10 cellular contexts compared by ENCODE assay signal in the genomic region with DNA sequence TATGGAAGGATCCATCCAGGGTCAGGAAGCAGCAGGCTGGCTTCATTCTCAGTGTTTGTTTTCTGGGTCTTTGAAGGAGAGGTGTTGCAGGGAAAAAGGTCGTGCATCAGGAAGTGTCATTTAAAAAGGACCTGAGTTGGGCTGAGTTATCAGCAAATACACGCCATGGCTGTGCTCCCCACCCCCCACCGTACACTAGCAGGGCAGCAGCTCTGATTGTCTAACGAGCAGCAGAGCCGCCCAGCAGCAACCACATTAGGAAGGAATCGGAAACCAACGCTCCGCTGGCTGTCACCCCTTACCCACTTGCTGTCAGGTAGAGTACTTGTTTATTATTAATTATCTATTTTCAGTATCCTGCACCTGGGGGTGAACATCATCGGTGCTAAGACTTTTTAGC.
A peak's percentile ranks its signal among the peaks of the same experiment; 100 is the strongest.
DNase-seq lines count a peak whose midpoint lies in the region; ATAC-seq, FAIRE-seq and TF ChIP-seq lines count a peak whose summit lies in the region.
"Had no signal": no experiment of that assay in that cellular context is flagged by ENCODE, and none has a peak within 500 bp of the region (broad histone marks: within the 10 kb centered on the region; RNA-seq: fewer than 3 reads in every experiment).

No MANE protein-coding gene starts in this region.

- no peak for TF ChIP-seq EP300 in HepG2 (IDR thresholded peaks at IDR 0.05; ENCODE audit: low read depth in 2 of 2, low read length in 2 of 2)
- no peak for TF ChIP-seq EP300 in HepG2 (CRISPR knock-in tag; IDR thresholded peaks at IDR 0.05; ENCODE audit: borderline replicate concordance)

- TF ChIP-seq CTCF in omental fat pad (IDR thresholded peaks at IDR 0.05) (no peak), HepG2 (CRISPR knock-in tag; IDR thresholded peaks at IDR 0.05) (no peak)

- peaks cover 19 to 23% of the 10 kb centered on the region in 2 donors for H3K4me1 ChIP-seq in naive thymus-derived CD4-positive, alpha-beta T cell (ENCODE audit: control insufficient read depth in 2 of 2, insufficient read depth in 2 of 2, low read length in 2 of 2)
- peaks cover 8% of the 10 kb centered on the region; the same call in 1 of the 2 replicates for H3K4me1 ChIP-seq in HepG2 (ENCODE audit: insufficient read depth, low read length)

- WGBS in HepG2 (ENCODE audit: low lambda C conversion rate) = 14% methylated on average over 7 of the region's 9 CpGs

- H4K20me1 ChIP-seq in HepG2 (ENCODE audit: insufficient read depth, low read length) = no peaks in the 10 kb centered on the region

- DNase-seq in naive thymus-derived CD4-positive, alpha-beta T cell = peak in 1 of 9 donors; percentile 5
- DNase-seq in omental fat pad (ENCODE audit: low spot score) (no peak), HepG2 (ENCODE audit: low spot score) (no peak), NOMO-1 treated with DMSO at 0.1 percent for 48 hours (lab: John Stamatoyannopoulos, UW; ENCODE audit: unreplicated experiment) (no peak)
- no peak for DNase-seq in stimulated activated naive CD4-positive, alpha-beta T cell treated with Interleukin-2 at 50 U/mL for 16 hours (lab: John Stamatoyannopoulos, UW)
- DNase-seq: activated gamma-delta T cell treated with Interleukin-2 at 50 U/mL for 16 hours, occipital lobe had no signal

- no peaks in the 10 kb centered on the region for H3K27me3 ChIP-seq in naive thymus-derived CD4-positive, alpha-beta T cell (ENCODE audit: control insufficient read depth in 2 of 2, insufficient read depth in 2 of 2, low read length in 2 of 2)
- peaks cover 4 to 16% of the 10 kb centered on the region in 2 experiments; a peak in 3 of 5 replicates for H3K27me3 ChIP-seq in HepG2 (ENCODE audit: control insufficient read depth in 1 of 2, insufficient read depth in 2 of 2, low read length in 2 of 2)

- in situ Hi-C loops in HepG2 (cut with HindIII; ENCODE audit: extremely low pct_ligation_motif_present, low pct_unique_long_range_greater_than_20kb) = loop anchor here (5.0 kb wide), 1 partner anchor 164 kb away; a partner anchor contains a TSS

- ATAC-seq in HG03575 (IDR thresholded peaks at IDR 0.05; ENCODE audit: extremely low read depth, insufficient number of reproducible peaks, low FRiP score, unreplicated experiment) (peak; percentile 44), omental fat pad (ENCODE audit: low FRiP score) (no peak), HepG2 (no peak)
- no peak for ATAC-seq in naive thymus-derived CD4-positive, alpha-beta T cell

- H3K27ac ChIP-seq in naive thymus-derived CD4-positive, alpha-beta T cell (ENCODE audit: low read depth, low read length) = no peak overlapping the region
- no peak overlapping the region for H3K27ac ChIP-seq in HepG2 (ENCODE audit: extremely low read length, insufficient read depth, low read length)

- H3K36me3 Mint-ChIP-seq in activated naive CD8-positive, alpha-beta T cell = no peaks in the 10 kb centered on the region
- peaks cover 0 to 2% (median 0%) of the 10 kb centered on the region in 5 donors for H3K36me3 Mint-ChIP-seq in naive thymus-derived CD4-positive, alpha-beta T cell

- POLR2A ChIA-PET in naive thymus-derived CD4-positive, alpha-beta T cell (lab: Charles Lee) = no interaction called here
- POLR2A ChIA-PET in HepG2 (lab: Yijun Ruan, JAX) = no interaction called here

- no peaks in the 10 kb centered on the region for H3K9me3 ChIP-seq in naive thymus-derived CD4-positive, alpha-beta T cell (ENCODE audit: control insufficient read depth in 2 of 3, low read length in 3 of 3)
- no peaks in the 10 kb centered on the region for H3K9me3 ChIP-seq in HepG2 (ENCODE audit: low read length)

- no peak for FAIRE-seq in HepG2 (lab: Jason Lieb, UNC)

- intact Hi-C loops in naive thymus-derived CD4-positive, alpha-beta T cell (cut with micrococcal nuclease) = loop anchor here in 1 of 2 donors (5.0 kb wide), 2 partner anchors 99 to 114 kb away; no protein-coding TSS in a partner anchor
- intact Hi-C loops in HepG2 (cut with micrococcal nuclease; ENCODE audit: unreplicated experiment) = loop anchor here (10.0 kb wide), 1 partner anchor 302 kb away; no protein-coding TSS in a partner anchor

- no peak for TF ChIP-seq POLR2A in HepG2 (IDR thresholded peaks at IDR 0.05; ENCODE audit: insufficient read depth in 1 of 2, low read depth in 2 of 2, low read length in 2 of 2)

- no peak overlapping the region for H3K27ac Mint-ChIP-seq in activated naive CD8-positive, alpha-beta T cell
- peak overlapping the region in 3 of 9 donors; percentile 1 to 26 (median 16) for H3K27ac Mint-ChIP-seq in naive thymus-derived CD4-positive, alpha-beta T cell

- H3K4me1 Mint-ChIP-seq in activated naive CD8-positive, alpha-beta T cell (ENCODE audit: low read depth) = peaks cover 41% of the 10 kb centered on the region
- H3K4me1 Mint-ChIP-seq in naive thymus-derived CD4-positive, alpha-beta T cell = peaks cover 26 to 53% (median 39%) of the 10 kb centered on the region in 7 donors

- H3K9me3 Mint-ChIP-seq in activated naive CD8-positive, alpha-beta T cell (ENCODE audit: low read depth) = no peaks in the 10 kb centered on the region
- H3K9me3 Mint-ChIP-seq in naive thymus-derived CD4-positive, alpha-beta T cell = peaks cover 0 to 2% (median 0%) of the 10 kb centered on the region in 11 donors

- H3K4me3 ChIP-seq in GM08714 (ENCODE audit: low read length) (peak overlapping the region; percentile 32; the same call in 1 of the 2 replicates), HepG2 (replicated peaks in 1 of 3; ENCODE audit: insufficient read depth in 1 of 3, low read depth in 2 of 3, low read length in 3 of 3) (no peak overlapping the region)
- no peak overlapping the region for H3K4me3 ChIP-seq in naive thymus-derived CD4-positive, alpha-beta T cell (ENCODE audit: low read length)

- no peak overlapping the region for H3K4me2 ChIP-seq in HepG2 (ENCODE audit: low read depth, low read length)

- no peaks in the 10 kb centered on the region for H3K79me2 ChIP-seq in HepG2 (ENCODE audit: insufficient read depth, low read length)

- BruUV-seq in HepG2 (replicated peaks; lab: Mats Ljungman, UMichigan) = no TSS peak

- TF ChIP-seq RAD21 in HepG2 (CRISPR knock-in tag; IDR thresholded peaks at IDR 0.05) = no peak

- no peak overlapping the region for H3K9ac ChIP-seq in HepG2 (ENCODE audit: insufficient read depth, low read depth, low read length)

- H3K36me3 ChIP-seq in naive thymus-derived CD4-positive, alpha-beta T cell (ENCODE audit: control insufficient read depth in 2 of 3, insufficient read depth in 3 of 3, low read length in 3 of 3) = no peaks in the 10 kb centered on the region
- H3K36me3 ChIP-seq in HepG2 (replicated peaks in 1 of 2; ENCODE audit: control insufficient read depth in 1 of 2, insufficient read depth in 2 of 2, low read length in 2 of 2) = no peaks in the 10 kb centered on the region

- no peak overlapping the region for H2AFZ ChIP-seq in HepG2 (ENCODE audit: low read length)

- H3K4me3 Mint-ChIP-seq in activated naive CD8-positive, alpha-beta T cell = peak overlapping the region; percentile 66
- H3K4me3 Mint-ChIP-seq in naive thymus-derived CD4-positive, alpha-beta T cell = peak overlapping the region in 9 of 10 donors; percentile 11 to 71 (median 59)

- H3K27me3 Mint-ChIP-seq in activated naive CD8-positive, alpha-beta T cell = peaks cover 25% of the 10 kb centered on the region
- H3K27me3 Mint-ChIP-seq in naive thymus-derived CD4-positive, alpha-beta T cell = peaks cover 5 to 34% (median 26%) of the 10 kb centered on the region in 5 donors

- CTCF ChIA-PET in naive thymus-derived CD4-positive, alpha-beta T cell (lab: Charles Lee) = interaction anchor here (1.0 to 9.0 kb wide), 4 partner anchors 22 to 493 kb away, joined by 3 to 133 read pairs (median 32); a partner anchor contains a TSS
- CTCF ChIA-PET in HepG2 (lab: Yijun Ruan, JAX; ENCODE audit: low intra/inter-chr PET ratio, low total read pairs) = no interaction called here

TF ChIP-seq in HepG2, 621 proteins besides CTCF, POLR2A, EP300 and RAD21:
- TF ChIP-seq ZNF850 (CRISPR knock-in tag; conservative IDR thresholded peaks at IDR 0.05) = no peak
- no peak for TF ChIP-seq NFKB2 (CRISPR knock-in tag; IDR thresholded peaks at IDR 0.05; ENCODE audit: borderline replicate concordance)
- no peak for TF ChIP-seq ZNF121 (CRISPR knock-in tag; IDR thresholded peaks at IDR 0.05)
- TF ChIP-seq ZFP1 (CRISPR knock-in tag; IDR thresholded peaks at IDR 0.05) = no peak
- TF ChIP-seq, protein P1, sequence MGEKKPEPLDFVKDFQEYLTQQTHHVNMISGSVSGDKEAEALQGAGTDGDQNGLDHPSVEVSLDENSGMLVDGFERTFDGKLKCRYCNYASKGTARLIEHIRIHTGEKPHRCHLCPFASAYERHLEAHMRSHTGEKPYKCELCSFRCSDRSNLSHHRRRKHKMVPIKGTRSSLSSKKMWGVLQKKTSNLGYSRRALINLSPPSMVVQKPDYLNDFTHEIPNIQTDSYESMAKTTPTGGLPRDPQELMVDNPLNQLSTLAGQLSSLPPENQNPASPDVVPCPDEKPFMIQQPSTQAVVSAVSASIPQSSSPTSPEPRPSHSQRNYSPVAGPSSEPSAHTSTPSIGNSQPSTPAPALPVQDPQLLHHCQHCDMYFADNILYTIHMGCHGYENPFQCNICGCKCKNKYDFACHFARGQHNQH (CRISPR knock-in tag; IDR thresholded peaks at IDR 0.05) = no peak
- TF ChIP-seq SMAD9 (CRISPR knock-in tag; IDR thresholded peaks at IDR 0.05) = no peak
- no peak for TF ChIP-seq ZNF615 (CRISPR knock-in tag; IDR thresholded peaks at IDR 0.05; ENCODE audit: borderline replicate concordance)
- TF ChIP-seq, protein P2, sequence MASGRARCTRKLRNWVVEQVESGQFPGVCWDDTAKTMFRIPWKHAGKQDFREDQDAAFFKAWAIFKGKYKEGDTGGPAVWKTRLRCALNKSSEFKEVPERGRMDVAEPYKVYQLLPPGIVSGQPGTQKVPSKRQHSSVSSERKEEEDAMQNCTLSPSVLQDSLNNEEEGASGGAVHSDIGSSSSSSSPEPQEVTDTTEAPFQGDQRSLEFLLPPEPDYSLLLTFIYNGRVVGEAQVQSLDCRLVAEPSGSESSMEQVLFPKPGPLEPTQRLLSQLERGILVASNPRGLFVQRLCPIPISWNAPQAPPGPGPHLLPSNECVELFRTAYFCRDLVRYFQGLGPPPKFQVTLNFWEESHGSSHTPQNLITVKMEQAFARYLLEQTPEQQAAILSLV (CRISPR knock-in tag; IDR thresholded peaks at IDR 0.05; ENCODE audit: borderline replicate concordance) = no peak
- TF ChIP-seq U2AF2 (IDR thresholded peaks at IDR 0.05; ENCODE audit: low read depth, low read length) = no peak
- no peak for TF ChIP-seq DPF2 (CRISPR knock-in tag; IDR thresholded peaks at IDR 0.05; ENCODE audit: borderline replicate concordance, low read depth)
- no peak for TF ChIP-seq TMF1 (CRISPR knock-in tag; IDR thresholded peaks at IDR 0.05; ENCODE audit: low read depth)
- TF ChIP-seq IKZF4 (CRISPR knock-in tag; IDR thresholded peaks at IDR 0.05; ENCODE audit: borderline replicate concordance, low read depth, not compliant biosample characterization) = no peak
- TF ChIP-seq HIVEP1 (CRISPR knock-in tag; IDR thresholded peaks at IDR 0.05) = no peak
- TF ChIP-seq ERF (CRISPR knock-in tag; IDR thresholded peaks at IDR 0.05) = no peak
TF ChIP-seq in HepG2: peak in this region for 0.
